In genomic region chr1:32351077-32351858, GRCh38 we compare ENCODE assay signal across 1 cellular context.
TF ChIP-seq lines count a peak whose summit lies in the region.

No MANE protein-coding gene starts in this region.

TF ChIP-seq in endothelial cell of umbilical vein, 7 proteins besides CTCF, POLR2A, EP300 and RAD21:
- no peak for TF ChIP-seq JUN (IDR thresholded peaks at IDR 0.05; ENCODE audit: borderline replicate concordance, insufficient read depth, insufficient read length, low read depth)
- TF ChIP-seq EZH2 (IDR thresholded peaks at IDR 0.05; ENCODE audit: borderline replicate concordance, low read depth, low read length, severe bottlenecking) = no peak
- TF ChIP-seq MYC (IDR thresholded peaks at IDR 0.05; ENCODE audit: low read depth, low read length) = no peak
- TF ChIP-seq GATA2 (IDR thresholded peaks at IDR 0.05; ENCODE audit: insufficient read depth, insufficient read length, low read depth, low read length) = no peak
- peak; percentile 87 for TF ChIP-seq POLR2AphosphoS5 (IDR thresholded peaks at IDR 0.05; ENCODE audit: insufficient read depth, low read depth, low read length)
- peak; percentile 76 for TF ChIP-seq MAX (IDR thresholded peaks at IDR 0.05; ENCODE audit: insufficient read depth, insufficient read length)
- TF ChIP-seq FOS (IDR thresholded peaks at IDR 0.05; ENCODE audit: borderline replicate concordance, insufficient read depth, low read length) = no peak
